9 cellular contexts compared by ENCODE assay signal in genomic region chr3:34260266-34260990, GRCh38.
DNase-seq lines count a peak whose midpoint lies in the region; ATAC-seq, FAIRE-seq and TF ChIP-seq lines count a peak whose summit lies in the region.
"Had no signal": no experiment of that assay in that cellular context is flagged by ENCODE, and none has a peak within 500 bp of the region (broad histone marks: within the 10 kb centered on the region; RNA-seq: fewer than 3 reads in every experiment).

No MANE protein-coding gene starts in this region.

- H3K79me2 ChIP-seq in GM23248 (ENCODE audit: insufficient read depth) (no peaks in the 10 kb centered on the region), keratinocyte (ENCODE audit: control insufficient read depth, insufficient read depth, low read length) (no peaks in the 10 kb centered on the region)

- no peaks in the 10 kb centered on the region for H3K9me1 ChIP-seq in keratinocyte (ENCODE audit: control insufficient read depth, extremely low read depth, insufficient read depth, low read length)

- H3K9ac ChIP-seq in GM23248 (no peak overlapping the region), keratinocyte (ENCODE audit: control insufficient read depth, extremely low read depth, insufficient read depth, low read length) (no peak overlapping the region)

- dilution Hi-C loops in keratinocyte (cut with MboI; ENCODE audit: extremely low pct_ligation_motif_present, low sequenced_read_pairs): no loop called here

- no peak for TF ChIP-seq POLR2A in body of pancreas (IDR thresholded peaks at IDR 0.05)

- TF ChIP-seq CTCF in body of pancreas (IDR thresholded peaks at IDR 0.05) (peak; percentile 29 to 51 (median 42)), keratinocyte (optimal IDR thresholded peaks at IDR 0.05 in 1 of 3, IDR thresholded peaks at IDR 0.05 in 1 of 3, conservative IDR thresholded peaks at IDR 0.05 in 1 of 3; ENCODE audit: extremely low read depth in 1 of 3, insufficient read depth in 2 of 3, low read length in 3 of 3) (peak; percentile 32 to 65 (median 33))

- H3K27me3 ChIP-seq in GM23248 (replicated peaks; ENCODE audit: insufficient read depth) (no peaks in the 10 kb centered on the region; the same call in 1 of the 2 replicates), body of pancreas (no peaks in the 10 kb centered on the region), keratinocyte (ENCODE audit: control insufficient read depth, extremely low read depth, insufficient read depth, low read length) (no peaks in the 10 kb centered on the region)

- in situ Hi-C loops in GM23248 (cut with MboI): no loop called here

- no peak for FAIRE-seq in keratinocyte (lab: Jason Lieb, UNC)
- FAIRE-seq: A204.1 had no signal

- intact Hi-C loops in body of pancreas (cut with DNase I): no loop called here

- WGBS in GM23248 (ENCODE audit: low coverage in 1 of 2, low lambda C conversion rate in 2 of 2, missing lambda C conversion rate in 2 of 2), 2 experiments: 3% methylated on average over 2 of the region's 2 CpGs
- WGBS in body of pancreas, 2 donors: 74 to 84% methylated on average over 2 of the region's 2 CpGs

- H2AFZ ChIP-seq in GM23248 (no peak overlapping the region), keratinocyte (ENCODE audit: control insufficient read depth, low read length) (no peak overlapping the region)

- no peak for ATAC-seq in body of pancreas

- H4K20me1 ChIP-seq in GM23248 (ENCODE audit: insufficient read depth): no peaks in the 10 kb centered on the region
- H4K20me1 ChIP-seq in keratinocyte (ENCODE audit: control insufficient read depth, extremely low read depth, insufficient read depth, low read length): no peaks in the 10 kb centered on the region

- H3F3A ChIP-seq in GM23248 (ENCODE audit: insufficient read depth): no peaks in the 10 kb centered on the region

- peak; percentile 68 for DNase-seq in DMS 273 (lab: John Stamatoyannopoulos, UW; ENCODE audit: unreplicated experiment)
- DNase-seq in DMS 273 treated with DMSO at 0.1 percent for 48 hours (lab: John Stamatoyannopoulos, UW): no peak
- peak; percentile 61 for DNase-seq in GM23248
- DNase-seq in NCI-H1694 treated with DMSO at 0.1 percent for 48 hours (lab: John Stamatoyannopoulos, UW): peak; percentile 1
- peak; percentile 35 to 59 (median 42) for DNase-seq in body of pancreas
- no peak for DNase-seq in keratinocyte (ENCODE audit: low read depth, low spot score)
- peak; percentile 4 for DNase-seq in stimulated activated CD8-positive, alpha-beta memory T cell treated with anti-CD3 and anti-CD28 coated beads, Interleukin-7, amount 100 ng/mL, for 24 hours (ENCODE audit: low read depth)
- no peak for DNase-seq in mesenteric fat pad (ENCODE audit: low spot score)

- H3K4me3 ChIP-seq in GM23248: no peak overlapping the region
- no peak overlapping the region for H3K4me3 ChIP-seq in body of pancreas
- no peak overlapping the region for H3K4me3 ChIP-seq in keratinocyte (ENCODE audit: control insufficient read depth in 2 of 3, extremely low read depth in 1 of 3, insufficient read depth in 2 of 3, low read depth in 1 of 3, low read length in 3 of 3)

- H3K4me2 ChIP-seq in GM23248 (ENCODE audit: unreplicated experiment) (no peak overlapping the region), keratinocyte (ENCODE audit: control insufficient read depth, extremely low read depth, insufficient read depth, low read depth, low read length) (no peak overlapping the region)

- H3K4me1 ChIP-seq in GM23248 (ENCODE audit: insufficient read depth) (no peaks in the 10 kb centered on the region), body of pancreas (no peaks in the 10 kb centered on the region), keratinocyte (ENCODE audit: control insufficient read depth, extremely low read depth, insufficient read depth, low read length) (no peaks in the 10 kb centered on the region)

- no peaks in the 10 kb centered on the region for H3K9me3 ChIP-seq in GM23248 (ENCODE audit: low read depth)
- no peaks in the 10 kb centered on the region for H3K9me3 ChIP-seq in body of pancreas
- H3K9me3 ChIP-seq in keratinocyte (ENCODE audit: control insufficient read depth, low read depth, low read length): no peaks in the 10 kb centered on the region

- H3K27ac ChIP-seq in GM23248 (no peak overlapping the region), body of pancreas (no peak overlapping the region), keratinocyte (ENCODE audit: control insufficient read depth, insufficient read depth, low read length) (no peak overlapping the region)

- H3K36me3 ChIP-seq in GM23248 (ENCODE audit: low read depth): no peaks in the 10 kb centered on the region
- H3K36me3 ChIP-seq in body of pancreas (replicated peaks in 1 of 2; ENCODE audit: insufficient read depth in 1 of 2, low read depth in 2 of 2): no peaks in the 10 kb centered on the region
- no peaks in the 10 kb centered on the region for H3K36me3 ChIP-seq in keratinocyte (ENCODE audit: control insufficient read depth in 2 of 2, extremely low read depth in 1 of 2, insufficient read depth in 2 of 2, low read length in 2 of 2)

- no peaks in the 10 kb centered on the region for H3K9me2 ChIP-seq in GM23248 (ENCODE audit: insufficient read depth)

Comparison
In these comparisons a context has a peak if more than half of its experiments do, and no peak if none do; other contexts are left out.
1. DNase-seq: peak in DMS 273 (single experiment), GM23248 (single experiment), NCI-H1694 treated with DMSO at 0.1 percent for 48 hours (single experiment), body of pancreas (4 of 4) and stimulated activated CD8-positive, alpha-beta memory T cell treated with anti-CD3 and anti-CD28 coated beads, Interleukin-7, amount 100 ng/mL, for 24 hours (single experiment); none in DMS 273 treated with DMSO at 0.1 percent for 48 hours (single experiment), keratinocyte (single experiment) and mesenteric fat pad (single experiment).